Comparison of ENCODE assay signal across 8 cellular contexts in genomic region chr3:45994661-45995369, GRCh38. TPM values are rescaled to one million over a fixed set of nuclear protein-coding genes. Genes with fewer than 3 reads are reported as not detected.
DNase-seq lines count a peak whose midpoint lies in the region; ATAC-seq and TF ChIP-seq lines count a peak whose summit lies in the region.

No MANE protein-coding gene starts in this region.

- WGBS in heart left ventricle, 4 donors: 1 to 7% (median 4%) methylated on average over 18 to 20 of the region's 20 CpGs

- intact Hi-C loops in heart left ventricle (cut with DNase I): loop anchor here in 1 of 10 donors (10.0 kb wide), 1 partner anchor 80 kb away; no protein-coding TSS in a partner anchor
- intact Hi-C loops in posterior vena cava (cut with DNase I): no loop called here

- no peak for TF ChIP-seq CTCF in heart left ventricle (IDR thresholded peaks at IDR 0.05)

- H3K9me3 ChIP-seq in HAP-1 (no peaks in the 10 kb centered on the region), heart left ventricle (no peaks in the 10 kb centered on the region)

- peak; percentile 46 for DNase-seq in GM03348 (ENCODE audit: low spot score)
- DNase-seq in HAP-1 (ENCODE audit: low spot score in 2 of 2): peak; percentile 9 to 41
- DNase-seq in NCI-H82 (lab: John Stamatoyannopoulos, UW): peak; percentile 96
- DNase-seq in activated gamma-delta T cell treated with anti-CD3 and anti-CD28 coated beads, Interleukin-2, amount 50 U/mL, for 16 hours (ENCODE audit: low read depth): peak; percentile 56
- peak in 3 of 5 donors; percentile 17 to 30 (median 28) for DNase-seq in heart left ventricle
- no peak for DNase-seq in posterior vena cava (ENCODE audit: low spot score)
- no peak for DNase-seq in ureter (ENCODE audit: low spot score)

- peak overlapping the region; percentile 87 for H3K9ac ChIP-seq in rectal smooth muscle tissue (ENCODE audit: low read length)

- H3K27me3 ChIP-seq in HAP-1 (ENCODE audit: low read depth) (peaks cover 5% of the 10 kb centered on the region; the same call in 1 of the 2 replicates), heart left ventricle (no peaks in the 10 kb centered on the region), rectal smooth muscle tissue (ENCODE audit: control insufficient read depth, insufficient read depth, low read length) (no peaks in the 10 kb centered on the region)

- peaks cover 3% of the 10 kb centered on the region; the same call in 1 of the 2 replicates for H3K4me1 ChIP-seq in HAP-1
- H3K4me1 ChIP-seq in heart left ventricle: peaks cover 0 to 60% (median 48%) of the 10 kb centered on the region in 12 donors
- H3K4me1 ChIP-seq in rectal smooth muscle tissue (ENCODE audit: control insufficient read depth, insufficient read depth, low read length): peaks cover 17% of the 10 kb centered on the region

- H3K27ac ChIP-seq in heart left ventricle: peak overlapping the region; percentile 86 to 98 (median 96)
- H3K27ac ChIP-seq in rectal smooth muscle tissue (ENCODE audit: low read depth, low read length): peak overlapping the region; percentile 91

- H3K36me3 ChIP-seq in HAP-1 (replicated peaks) (0 out of 2 replicates have a peak, but pooled peaks cover 3% of the 10 kb centered on the region), heart left ventricle (no peaks in the 10 kb centered on the region), rectal smooth muscle tissue (ENCODE audit: control insufficient read depth, insufficient read depth, low read length) (no peaks in the 10 kb centered on the region)

- ATAC-seq in heart left ventricle: peak; percentile 1 to 40 (median 24)

- no peak for TF ChIP-seq POLR2A in heart left ventricle (IDR thresholded peaks at IDR 0.05)

- in situ Hi-C loops in HAP-1 (cut with MboI; ENCODE audit: low sequenced_read_pairs): no loop called here

- H3K4me3 ChIP-seq in HAP-1: peak overlapping the region; percentile 90
- H3K4me3 ChIP-seq in heart left ventricle: peak overlapping the region; percentile 68 to 99 (median 88)
- H3K4me3 ChIP-seq in rectal smooth muscle tissue (ENCODE audit: low read length): peak overlapping the region; percentile 94

RNA-seq across cellular contexts. Expression of gene FYCO1, which starts 0.8 kb away (rescaled TPM):
- total RNA-seq in heart left ventricle (100 to 1,000 TPM in 6 of 9 donors, 10 to 100 TPM in 3; 57.3 to 195 (median 149) TPM), posterior vena cava (10 to 100 TPM; 67.4 to 99.0 TPM), ureter (62.0 TPM)
- 10 to 100 TPM; 18.5 to 69.5 TPM for polyA plus RNA-seq in heart left ventricle

RNA-seq across cellular contexts. Expression of gene XCR1, which starts 32.5 kb away (rescaled TPM):
- under 1 TPM in 4 of 9 donors, not detected in 5; 0.06 to 0.64 (median 0.23) TPM for total RNA-seq in heart left ventricle
- polyA plus RNA-seq in heart left ventricle: under 1 TPM in 1 of 2 donors, not detected in 1; 0.03 TPM
- total RNA-seq in posterior vena cava: under 1 TPM; 0.14 to 0.37 TPM
- 0.70 TPM for total RNA-seq in ureter

RNA-seq across cellular contexts. Expression of gene CXCR6, which starts 51.6 kb away (rescaled TPM):
- 1 to 10 TPM in 2 of 9 donors, under 1 TPM in 4, not detected in 3; 0.20 to 2.1 (median 0.32) TPM for total RNA-seq in heart left ventricle
- under 1 TPM; 0.19 to 0.28 TPM for polyA plus RNA-seq in heart left ventricle
- total RNA-seq in posterior vena cava: under 1 TPM; 0.42 to 0.76 TPM
- total RNA-seq in ureter: 3.1 TPM

Comparison
In these comparisons a context has a peak if more than half of its experiments do, and no peak if none do; other contexts are left out.
1. DNase-seq: peak in GM03348 (single experiment), HAP-1 (2 of 2), NCI-H82 (single experiment), activated gamma-delta T cell treated with anti-CD3 and anti-CD28 coated beads, Interleukin-2, amount 50 U/mL, for 16 hours (single experiment) and heart left ventricle (3 of 5); none in posterior vena cava (single experiment) and ureter (single experiment).
2. Peak in every context shown above with its lines, with median percentiles within 50 percentile points of each other: H3K4me3 ChIP-seq.